In genomic region chr2:3780477-3781402, GRCh38 we compare ENCODE assay signal across 7 cellular contexts.
DNase-seq lines count a peak whose midpoint lies in the region; ATAC-seq and TF ChIP-seq lines count a peak whose summit lies in the region.

No MANE protein-coding gene starts in this region.

- H3K9me2 ChIP-seq in GM23248 (ENCODE audit: insufficient read depth) (no peaks in the 10 kb centered on the region), Karpas-422 (replicated peaks; ENCODE audit: insufficient read depth, low read length) (no peaks in the 10 kb centered on the region)

- peaks cover 36% of the 10 kb centered on the region for H3K27me3 Mint-ChIP-seq in activated naive CD4-positive, alpha-beta T cell treated with anti-CD3 and anti-CD28 coated beads, Interleukin-2, amount 10 ng/mL, durations not matched to agents 7 days and 5 days

- H3K36me3 Mint-ChIP-seq in activated naive CD4-positive, alpha-beta T cell treated with anti-CD3 and anti-CD28 coated beads, Interleukin-2, amount 10 ng/mL, durations not matched to agents 7 days and 5 days = no peaks in the 10 kb centered on the region

- H3K4me1 ChIP-seq in GM23248 (ENCODE audit: insufficient read depth) (peaks cover 13% of the 10 kb centered on the region), Karpas-422 (ENCODE audit: low read length) (no peaks in the 10 kb centered on the region), spleen (peaks cover 8 to 18% (median 15%) of the 10 kb centered on the region in 6 donors)

- H3K27ac Mint-ChIP-seq in activated naive CD4-positive, alpha-beta T cell treated with anti-CD3 and anti-CD28 coated beads, Interleukin-2, amount 10 ng/mL, durations not matched to agents 7 days and 5 days = peak overlapping the region; percentile 3

- peaks cover 23% of the 10 kb centered on the region for H3K4me1 Mint-ChIP-seq in activated naive CD4-positive, alpha-beta T cell treated with anti-CD3 and anti-CD28 coated beads, Interleukin-2, amount 10 ng/mL, durations not matched to agents 7 days and 5 days

- in situ Hi-C loops in GM23248 (cut with MboI) = no loop called here

- peak overlapping the region; percentile 30 for H3K4me3 Mint-ChIP-seq in activated naive CD4-positive, alpha-beta T cell treated with anti-CD3 and anti-CD28 coated beads, Interleukin-2, amount 10 ng/mL, durations not matched to agents 7 days and 5 days

- peaks cover 5% of the 10 kb centered on the region; the same call in 1 of the 2 replicates for H3F3A ChIP-seq in GM23248 (ENCODE audit: insufficient read depth)

- CTCF ChIA-PET in activated naive CD4-positive, alpha-beta T cell treated with anti-CD3 and anti-CD28 coated beads, Interleukin-2, amount 10 ng/mL, durations not matched to agents 7 days and 5 days (lab: Charles Lee) = interaction anchor here (0.6 to 4.3 kb wide), 16 partner anchors 8 to 365 kb away, joined by 3 to 60 read pairs (median 4); no protein-coding TSS in a partner anchor

- no peak overlapping the region for H3K27ac ChIP-seq in GM23248
- H3K27ac ChIP-seq in Karpas-422 (ENCODE audit: low read length) = no peak overlapping the region
- H3K27ac ChIP-seq in spleen = peak overlapping the region in 6 of 8 donors; percentile 24 to 53 (median 36)

- TF ChIP-seq POLR2A in spleen (IDR thresholded peaks at IDR 0.05) = no peak

- no peaks in the 10 kb centered on the region for H4K20me1 ChIP-seq in GM23248 (ENCODE audit: insufficient read depth)
- H4K20me1 ChIP-seq in Karpas-422 (ENCODE audit: insufficient read depth, low read depth, low read length) = no peaks in the 10 kb centered on the region

- no peak overlapping the region for H3K9ac ChIP-seq in GM23248
- H3K9ac ChIP-seq in Karpas-422 (ENCODE audit: low read length) = no peak overlapping the region

- 56 to 57% methylated on average over 23 of the region's 23 CpGs for WGBS in GM23248 (ENCODE audit: low coverage in 1 of 2, low lambda C conversion rate in 2 of 2, missing lambda C conversion rate in 2 of 2), 2 experiments
- WGBS in spleen, 5 donors = 29 to 38% (median 30%) methylated on average over 23 of the region's 23 CpGs

- DNase-seq in GM12865 (ENCODE audit: low read depth) (peak; percentile 77), GM23248 (peak; percentile 57), Karpas-422 (peak; percentile 86), RPMI7951 (ENCODE audit: low read depth) (peak; percentile 50), left ventricle myocardium superior (peak; percentile 70), spleen (peak; percentile 85)
- peak; percentile 83 for DNase-seq in activated naive CD4-positive, alpha-beta T cell treated with anti-CD3 and anti-CD28 coated beads, Interleukin-2, amount 10 ng/mL, durations not matched to agents 7 days and 5 days

- intact Hi-C loops in left ventricle myocardium superior (cut with micrococcal nuclease) (no loop called here), spleen (cut with DNase I; ENCODE audit: low total_unique reads) (no loop called here)

- H3K4me3 ChIP-seq in GM12865 (ENCODE audit: low read depth, low read length) = no peak overlapping the region
- H3K4me3 ChIP-seq in GM23248 = no peak overlapping the region
- no peak overlapping the region for H3K4me3 ChIP-seq in Karpas-422 (ENCODE audit: low read length)
- peak overlapping the region in 1 of 8 donors; percentile 35 for H3K4me3 ChIP-seq in spleen

- H2AFZ ChIP-seq in GM23248 (no peak overlapping the region; the same call in 1 of the 2 replicates), Karpas-422 (ENCODE audit: low read length) (peak overlapping the region; percentile 52; the same call in 1 of the 2 replicates)

- peak; percentile 67 for TF ChIP-seq CTCF in GM12865 (IDR thresholded peaks at IDR 0.05; ENCODE audit: insufficient read depth, low read depth, low read length, missing control alignments)
- TF ChIP-seq CTCF in spleen (IDR thresholded peaks at IDR 0.05 in 8 of 11, conservative IDR thresholded peaks at IDR 0.05 in 3 of 11) = peak in 10 of 11 experiments; percentile 19 to 77 (median 58)

- H3K9me3 ChIP-seq in GM23248 (ENCODE audit: low read depth) (no peaks in the 10 kb centered on the region), Karpas-422 (ENCODE audit: low read length) (no peaks in the 10 kb centered on the region), spleen (no peaks in the 10 kb centered on the region)

- H3K4me2 ChIP-seq in GM23248 (ENCODE audit: unreplicated experiment) (no peak overlapping the region), Karpas-422 (ENCODE audit: low read depth, low read length, poor library complexity, severe bottlenecking) (no peak overlapping the region)

- ATAC-seq in left ventricle myocardium superior = peak; percentile 78

- H3K27me3 ChIP-seq in GM23248 (replicated peaks; ENCODE audit: insufficient read depth) (peaks cover 22% of the 10 kb centered on the region), Karpas-422 (ENCODE audit: low read length) (no peaks in the 10 kb centered on the region), spleen (replicated peaks in 1 of 7) (peaks cover 0 to 39% (median 0%) of the 10 kb centered on the region in 7 donors)

- no peaks in the 10 kb centered on the region for H3K9me3 Mint-ChIP-seq in activated naive CD4-positive, alpha-beta T cell treated with anti-CD3 and anti-CD28 coated beads, Interleukin-2, amount 10 ng/mL, durations not matched to agents 7 days and 5 days

- H3K36me3 ChIP-seq in GM23248 (ENCODE audit: low read depth) (no peaks in the 10 kb centered on the region), Karpas-422 (ENCODE audit: insufficient read depth, low read length) (no peaks in the 10 kb centered on the region), spleen (no peaks in the 10 kb centered on the region)

- H3K79me2 ChIP-seq in GM23248 (ENCODE audit: insufficient read depth) = no peaks in the 10 kb centered on the region
- no peaks in the 10 kb centered on the region for H3K79me2 ChIP-seq in Karpas-422 (ENCODE audit: low read length)

Comparison
In these comparisons a context has a peak if more than half of its experiments do, and no peak if none do; other contexts are left out.
1. H3K27ac ChIP-seq: peak in spleen (6 of 8); none in GM23248 (single experiment) and Karpas-422 (single experiment).
2. Peak in every context shown above with its lines, with median percentiles within 50 percentile points of each other: DNase-seq.